28 cellular contexts compared by ENCODE assay signal in the genomic region with DNA sequence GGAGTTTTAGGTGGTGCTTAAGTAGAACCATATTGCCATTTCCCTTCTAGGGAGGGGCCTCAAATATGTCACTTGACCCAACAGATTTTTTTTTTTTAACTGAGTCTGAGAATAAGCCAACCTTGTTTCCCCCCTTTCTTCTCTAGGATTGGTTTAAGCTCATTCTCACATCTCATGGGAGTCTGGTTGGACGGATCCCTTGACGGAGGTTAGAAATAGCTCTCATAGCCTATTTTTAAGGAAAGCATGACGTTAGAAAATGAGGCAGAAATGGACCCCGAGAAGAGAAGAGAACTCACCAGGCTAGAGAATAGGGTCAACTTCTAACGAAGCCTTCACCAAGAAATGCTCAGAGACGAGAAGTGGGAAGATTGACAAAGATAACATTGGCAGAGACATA.
DNase-seq lines count a peak whose midpoint lies in the region; ATAC-seq and TF ChIP-seq lines count a peak whose summit lies in the region.
"Had no signal": no experiment of that assay in that cellular context is flagged by ENCODE, and none has a peak within 500 bp of the region (broad histone marks: within the 10 kb centered on the region; RNA-seq: fewer than 3 reads in every experiment).

No MANE protein-coding gene starts in this region.

- peak overlapping the region in 10 of 12 donors; percentile 29 to 61 (median 46) for H3K4me3 ChIP-seq in heart left ventricle
- peak overlapping the region; percentile 72 for H3K4me3 ChIP-seq in osteoblast (ENCODE audit: insufficient read depth, low read length)
- H3K4me3 ChIP-seq in aorta (ENCODE audit: low read length in 2 of 2), result peak overlapping the region; percentile 72 to 90
- H3K4me3 ChIP-seq: HAP-1, lung had no signal

- H4K20me1 ChIP-seq in osteoblast (ENCODE audit: insufficient read depth, low read length), result no peaks in the 10 kb centered on the region

- no peaks in the 10 kb centered on the region for H3K27me3 Mint-ChIP-seq in chondrocyte (ENCODE audit: low read depth)

- TF ChIP-seq POLR2A in heart left ventricle (IDR thresholded peaks at IDR 0.05), result no peak

- H3K27ac Mint-ChIP-seq in chondrocyte (ENCODE audit: unreplicated experiment), result peak overlapping the region; percentile 29
- H3K27ac Mint-ChIP-seq: activated T-cell treated with anti-CD3 and anti-CD28 coated beads, Interleukin-2, amount 50 U/mL, for 72 hours had no signal

- no peaks in the 10 kb centered on the region for H3K9me3 ChIP-seq in heart left ventricle
- H3K9me3 ChIP-seq in osteoblast (ENCODE audit: low read depth, low read length), result no peaks in the 10 kb centered on the region
- H3K9me3 ChIP-seq in aorta (ENCODE audit: control insufficient read depth, low read length), result no peaks in the 10 kb centered on the region
- H3K9me3 ChIP-seq: adrenal gland, Caco-2, HAP-1, testis had no signal

- DNase-seq in chondrocyte (ENCODE audit: low spot score), result no peak
- DNase-seq in heart left ventricle, result peak in 1 of 5 donors; percentile 34
- no peak for DNase-seq in osteoblast (ENCODE audit: insufficient read length, low spot score, missing footprints)
- DNase-seq in aorta, result no peak
- DNase-seq in NCI-H226, result no peak
- DNase-seq in DMS 273 (lab: John Stamatoyannopoulos, UW; ENCODE audit: unreplicated experiment), result no peak
- no peak for DNase-seq in DMS153 treated with DMSO at 0.1 percent for 48 hours (lab: John Stamatoyannopoulos, UW; ENCODE audit: unreplicated experiment)
- DNase-seq: activated CD4-positive, alpha-beta T cell treated with anti-CD3 and anti-CD28 coated beads, Interleukin-2, amount 50 U/mL, for 48 hours; activated naive CD4-positive, alpha-beta T cell treated with Interleukin-2 at 50 U/mL for 16 hours; activated T-cell treated with anti-CD3 and anti-CD28 coated beads, Interleukin-2, amount 50 U/mL, for 72 hours; adrenal gland; Caco-2; DMS79; effector CD8-positive, alpha-beta T cell; kidney glomerular epithelial cell; NCI-H1417 treated with DMSO at 0.1 percent for 48 hours; NCI-H2029 treated with DMSO at 0.1 percent for 48 hours; NCI-H345; nephron progenitor cell; SHP77; stimulated activated CD4-positive, alpha-beta T cell treated with anti-CD3 and anti-CD28 coated beads, Interleukin-1b, Interleukin-23, amount 100 ng/mL, for 48 hours; stimulated activated naive CD8-positive, alpha-beta T cell treated with anti-CD3 and anti-CD28 coated beads, Interleukin-15, Interleukin-2, amounts not matched to agents 100 U/mL and 50 U/mL, for 24 hours; testis had no signal

- no peak overlapping the region for H3K4me3 Mint-ChIP-seq in chondrocyte (ENCODE audit: unreplicated experiment)
- H3K4me3 Mint-ChIP-seq: activated T-cell treated with anti-CD3 and anti-CD28 coated beads, Interleukin-2, amount 50 U/mL, for 72 hours; nephron progenitor cell had no signal

- intact Hi-C loops in heart left ventricle (cut with DNase I), result no loop called here
- intact Hi-C loops in aorta (cut with DNase I), result loop anchor here in 1 of 2 donors (5.0 kb wide), 1 partner anchor 51 kb away; no protein-coding TSS in a partner anchor

- H3K36me3 Mint-ChIP-seq in chondrocyte (ENCODE audit: low read depth), result no peaks in the 10 kb centered on the region
- H3K36me3 Mint-ChIP-seq: brain had no signal

- H3K27ac ChIP-seq in heart left ventricle, result peak overlapping the region in 11 of 12 donors; percentile 32 to 83 (median 70)
- H3K27ac ChIP-seq in osteoblast (ENCODE audit: low read depth, low read length), result no peak overlapping the region
- H3K27ac ChIP-seq in aorta (ENCODE audit: low read depth in 1 of 2, low read length in 2 of 2), result peak overlapping the region; percentile 51 to 79
- H3K27ac ChIP-seq: adrenal gland, C4-2B, testis had no signal

- H3K27me3 ChIP-seq in heart left ventricle, result no peaks in the 10 kb centered on the region
- H3K27me3 ChIP-seq in osteoblast (ENCODE audit: insufficient read depth, low read length), result peaks cover 3% of the 10 kb centered on the region
- no peaks in the 10 kb centered on the region for H3K27me3 ChIP-seq in aorta (ENCODE audit: control insufficient read depth in 1 of 2, insufficient read depth in 2 of 2, low read length in 1 of 2)
- H3K27me3 ChIP-seq: adrenal gland, testis had no signal

- peak in 3 of 4 donors; percentile 32 to 67 (median 49) for ATAC-seq in heart left ventricle
- ATAC-seq in aorta (ENCODE audit: low FRiP score), result peak; percentile 23
- ATAC-seq: activated CD4-positive, CD25-positive, alpha-beta regulatory T cell treated with anti-CD3 and anti-CD28 coated beads, Interleukin-2, amount 50 U/mL, for 24 hours; activated T-cell treated with anti-CD3 and anti-CD28 coated beads, Interleukin-2, amount 50 U/mL, for 72 hours; stimulated activated naive CD8-positive, alpha-beta T cell treated with anti-CD3 and anti-CD28 coated beads, Interleukin-15, Interleukin-2, amounts not matched to agents 100 U/mL and 50 U/mL, for 24 hours had no signal

- TF ChIP-seq CTCF in chondrocyte (IDR thresholded peaks at IDR 0.05), result no peak
- TF ChIP-seq CTCF in heart left ventricle (IDR thresholded peaks at IDR 0.05), result no peak
- no peak for TF ChIP-seq CTCF in osteoblast (IDR thresholded peaks at IDR 0.05; ENCODE audit: extremely low read depth, low read depth, low read length)

- no peaks in the 10 kb centered on the region for H3K36me3 ChIP-seq in heart left ventricle
- H3K36me3 ChIP-seq in osteoblast (ENCODE audit: insufficient read depth, low read length), result no peaks in the 10 kb centered on the region
- no peaks in the 10 kb centered on the region for H3K36me3 ChIP-seq in aorta (ENCODE audit: control insufficient read depth in 1 of 2, insufficient read depth in 2 of 2, low read length in 1 of 2)
- H3K36me3 ChIP-seq: adrenal gland, HAP-1 had no signal

- peaks cover 22% of the 10 kb centered on the region for H3K4me1 Mint-ChIP-seq in chondrocyte (ENCODE audit: low read depth)

- no peaks in the 10 kb centered on the region for H3K9me3 Mint-ChIP-seq in chondrocyte (ENCODE audit: low read depth)
- H3K9me3 Mint-ChIP-seq: nephron progenitor cell had no signal

- peak overlapping the region; percentile 79 for H3K4me2 ChIP-seq in osteoblast (ENCODE audit: insufficient read depth, low read length)

- H2AFZ ChIP-seq in osteoblast (ENCODE audit: low read length), result peak overlapping the region; percentile 94

- no peaks in the 10 kb centered on the region for H3K79me2 ChIP-seq in osteoblast (ENCODE audit: insufficient read depth, low read length)

- 44 to 61% (median 56%) methylated on average over 6 of the region's 6 CpGs for WGBS in heart left ventricle, 4 donors
- 1 to 9% methylated on average over 6 of the region's 6 CpGs for WGBS in aorta, 2 donors

- H3K4me1 ChIP-seq in heart left ventricle, result peaks cover 0 to 18% (median 3%) of the 10 kb centered on the region in 12 donors
- H3K4me1 ChIP-seq in osteoblast (ENCODE audit: insufficient read depth, low read length), result peaks cover 8% of the 10 kb centered on the region
- no peaks in the 10 kb centered on the region for H3K4me1 ChIP-seq in aorta (ENCODE audit: control insufficient read depth in 1 of 2, insufficient read depth in 2 of 2, low read length in 2 of 2)
- H3K4me1 ChIP-seq: Caco-2, HAP-1, testis had no signal
